In the genomic region with DNA sequence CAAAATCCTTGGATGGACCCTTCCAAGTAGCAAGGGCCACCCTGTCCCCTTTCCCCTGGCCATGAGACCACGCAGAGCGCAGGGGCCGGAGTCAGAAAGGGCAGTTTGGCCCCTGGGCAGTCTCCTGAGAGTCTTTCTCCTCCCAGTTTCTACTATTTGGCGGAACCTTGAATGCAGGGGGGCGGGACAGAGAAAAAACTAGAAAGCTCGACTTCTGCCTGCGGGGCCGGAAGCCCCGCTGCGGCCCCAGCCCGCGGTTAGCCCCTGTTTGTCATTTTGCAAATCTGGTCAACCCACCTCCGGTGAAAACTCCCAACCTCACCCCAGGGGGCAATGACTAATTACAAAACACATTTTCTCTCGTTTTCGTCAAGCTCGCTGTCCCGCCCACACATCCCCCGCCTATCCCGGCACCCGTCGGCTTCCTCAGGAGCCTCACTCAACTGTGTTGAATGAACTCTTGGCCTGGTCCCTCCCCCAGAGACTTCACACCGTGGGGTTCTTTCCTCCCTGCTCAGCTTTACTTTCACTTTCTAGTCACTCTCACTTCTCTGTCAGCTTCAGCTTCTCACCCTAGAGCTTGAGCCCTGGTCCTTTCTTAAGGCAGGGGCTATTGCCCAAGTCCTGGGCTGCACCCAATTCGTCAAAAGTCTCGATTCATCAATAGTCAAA, we compare ENCODE assay signal across 1 cellular context.
A peak's percentile ranks its signal among the peaks of the same experiment; 100 is the strongest.
TF ChIP-seq lines count a peak whose summit lies in the region.

No MANE protein-coding gene starts in this region.

TF ChIP-seq in H1, 55 proteins besides CTCF, POLR2A, EP300 and RAD21 (continued from another document):
- TF ChIP-seq MAFK (IDR thresholded peaks at IDR 0.05; ENCODE audit: low read depth, low read length) = peak; percentile 45; the same call in 1 of the 2 replicates
- TF ChIP-seq, protein P1, sequence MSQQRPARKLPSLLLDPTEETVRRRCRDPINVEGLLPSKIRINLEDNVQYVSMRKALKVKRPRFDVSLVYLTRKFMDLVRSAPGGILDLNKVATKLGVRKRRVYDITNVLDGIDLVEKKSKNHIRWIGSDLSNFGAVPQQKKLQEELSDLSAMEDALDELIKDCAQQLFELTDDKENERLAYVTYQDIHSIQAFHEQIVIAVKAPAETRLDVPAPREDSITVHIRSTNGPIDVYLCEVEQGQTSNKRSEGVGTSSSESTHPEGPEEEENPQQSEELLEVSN (IDR thresholded peaks at IDR 0.05) = peak; percentile 14; the same call in 1 of the 2 replicates
- peak; percentile 93 for TF ChIP-seq EGR1 (IDR thresholded peaks at IDR 0.05; ENCODE audit: borderline replicate concordance, low read depth, low read length)
